8 cellular contexts compared by ENCODE assay signal in the genomic region with DNA sequence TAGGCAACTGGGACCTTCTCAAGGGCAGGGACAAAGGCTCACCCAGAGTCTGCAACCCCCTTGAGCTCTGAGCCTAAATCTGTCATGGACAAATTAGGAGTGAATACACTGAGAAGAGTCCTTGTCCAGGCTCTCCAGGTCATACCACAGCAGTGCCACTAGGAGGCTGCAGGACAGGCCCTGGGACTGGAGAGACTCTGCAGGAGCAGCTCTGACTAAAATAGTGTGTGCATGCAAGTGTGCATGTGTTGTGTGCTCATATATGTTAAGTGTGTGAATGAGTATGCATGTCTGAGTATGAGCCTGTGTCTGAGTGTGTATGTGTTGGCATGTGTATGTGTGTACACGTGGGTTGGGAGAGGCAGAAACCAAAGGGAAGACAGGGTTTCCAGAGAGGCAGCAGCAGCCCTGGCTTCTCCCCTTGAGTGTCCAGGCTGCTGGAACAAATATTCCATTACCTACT. TPM values are rescaled to one million over a fixed set of nuclear protein-coding genes. Genes with fewer than 3 reads are reported as not detected.
DNase-seq lines count a peak whose midpoint lies in the region; ATAC-seq and TF ChIP-seq lines count a peak whose summit lies in the region.

No MANE protein-coding gene starts in this region.

- DNase-seq in DMS 273 (lab: John Stamatoyannopoulos, UW; ENCODE audit: unreplicated experiment) (peak; percentile 63), DMS 273 treated with DMSO at 0.1 percent for 48 hours (lab: John Stamatoyannopoulos, UW) (no peak), MM.1S (peak; percentile 55), body of pancreas (peak in 3 of 4 donors; percentile 31 to 41 (median 32)), right lobe of liver (no peak), aorta (no peak)

- H3K4me2 ChIP-seq in MM.1S (ENCODE audit: low read depth, low read length) = no peak overlapping the region

- TF ChIP-seq POLR2A in body of pancreas (IDR thresholded peaks at IDR 0.05) = no peak
- TF ChIP-seq POLR2A in right lobe of liver (IDR thresholded peaks at IDR 0.05) = no peak

- H3K36me3 ChIP-seq in MM.1S (replicated peaks; ENCODE audit: insufficient read depth, low read length) (no peaks in the 10 kb centered on the region), body of pancreas (replicated peaks in 1 of 2; ENCODE audit: insufficient read depth in 1 of 2, low read depth in 2 of 2) (no peaks in the 10 kb centered on the region), right lobe of liver (peaks cover 0 to 5% (median 1%) of the 10 kb centered on the region in 4 donors), aorta (ENCODE audit: control insufficient read depth in 1 of 2, insufficient read depth in 2 of 2, low read length in 1 of 2) (no peaks in the 10 kb centered on the region)

- H2AFZ ChIP-seq in MM.1S (ENCODE audit: low read length) = no peak overlapping the region

- 17 to 41% methylated on average over 1 of the region's 1 CpG for WGBS in body of pancreas, 2 donors
- WGBS in right lobe of liver (ENCODE audit: insufficient coverage, low coverage, low lambda C conversion rate, missing lambda C conversion rate) = 31% methylated on average over 1 of the region's 1 CpG
- 20 to 36% methylated on average over 1 of the region's 1 CpG for WGBS in aorta, 2 donors

- no peaks in the 10 kb centered on the region for H4K20me1 ChIP-seq in MM.1S (ENCODE audit: insufficient read depth, low read length)

- intact Hi-C loops in body of pancreas (cut with DNase I) (loop anchor here (5.0 kb wide), 1 partner anchor 52 kb away; no protein-coding TSS in a partner anchor), right lobe of liver (cut with DNase I) (loop anchor here (5.0 to 10.0 kb wide), 3 partner anchors 52 to 135 kb away; a partner anchor contains a TSS), aorta (cut with DNase I) (no loop called here)

- H3K9me2 ChIP-seq in MM.1S (replicated peaks; ENCODE audit: insufficient read depth, low read length) = no peaks in the 10 kb centered on the region

- no peak overlapping the region for H3K9ac ChIP-seq in MM.1S (ENCODE audit: low read length)

- H3K9me3 ChIP-seq in MM.1S (replicated peaks; ENCODE audit: insufficient read depth, low read length) (no peaks in the 10 kb centered on the region), body of pancreas (no peaks in the 10 kb centered on the region), right lobe of liver (no peaks in the 10 kb centered on the region), aorta (ENCODE audit: control insufficient read depth, low read length) (no peaks in the 10 kb centered on the region)

- no peak overlapping the region for H3K27ac ChIP-seq in MM.1S (ENCODE audit: low read length)
- H3K27ac ChIP-seq in body of pancreas = no peak overlapping the region
- H3K27ac ChIP-seq in right lobe of liver = no peak overlapping the region
- H3K27ac ChIP-seq in aorta (ENCODE audit: low read depth in 1 of 2, low read length in 2 of 2) = no peak overlapping the region

- H3K27me3 ChIP-seq in MM.1S (replicated peaks; ENCODE audit: insufficient read depth, low read length) (no peaks in the 10 kb centered on the region), body of pancreas (no peaks in the 10 kb centered on the region), right lobe of liver (no peaks in the 10 kb centered on the region), aorta (ENCODE audit: control insufficient read depth in 1 of 2, insufficient read depth in 2 of 2, low read length in 1 of 2) (no peaks in the 10 kb centered on the region)

- ATAC-seq in body of pancreas (peak; percentile 23), right lobe of liver (peak; percentile 60 to 76 (median 72)), aorta (ENCODE audit: low FRiP score) (no peak), HG02870 (IDR thresholded peaks at IDR 0.05; ENCODE audit: unreplicated experiment) (no peak), GM19023 (IDR thresholded peaks at IDR 0.05; ENCODE audit: unreplicated experiment) (no peak)

- no peaks in the 10 kb centered on the region for H3K79me2 ChIP-seq in MM.1S (ENCODE audit: low read length)

- H3K4me1 ChIP-seq in MM.1S (ENCODE audit: low read length) = peaks cover 4% of the 10 kb centered on the region; the same call in 1 of the 2 replicates
- H3K4me1 ChIP-seq in body of pancreas = peaks cover 3% of the 10 kb centered on the region
- H3K4me1 ChIP-seq in right lobe of liver = peaks cover 0 to 21% (median 6%) of the 10 kb centered on the region in 4 donors
- no peaks in the 10 kb centered on the region for H3K4me1 ChIP-seq in aorta (ENCODE audit: control insufficient read depth in 1 of 2, insufficient read depth in 2 of 2, low read length in 2 of 2)

- H3K4me3 ChIP-seq in MM.1S (ENCODE audit: low read length) (no peak overlapping the region), body of pancreas (no peak overlapping the region), right lobe of liver (no peak overlapping the region), aorta (ENCODE audit: low read length in 2 of 2) (no peak overlapping the region)

- TF ChIP-seq CTCF in MM.1S (IDR thresholded peaks at IDR 0.05; ENCODE audit: low read length) = peak; percentile 72
- TF ChIP-seq CTCF in body of pancreas (IDR thresholded peaks at IDR 0.05) = peak in 6 of 7 experiments; percentile 16 to 49 (median 42)
- peak; percentile 53 to 66 (median 62) for TF ChIP-seq CTCF in right lobe of liver (IDR thresholded peaks at IDR 0.05)

- H3F3A ChIP-seq in MM.1S (ENCODE audit: insufficient read depth, low read length) = peaks cover 4% of the 10 kb centered on the region; the same call in 1 of the 2 replicates

RNA-seq across cellular contexts. Expression of a gene that starts 27.1 kb away (rescaled TPM):
- total RNA-seq in body of pancreas (10 to 100 TPM; 14.8 to 20.8 TPM), right lobe of liver (10 to 100 TPM; 26.5 to 70.0 (median 35.4) TPM), aorta (10 to 100 TPM; 24.6 to 24.9 TPM)
- 10 to 100 TPM; 39.0 to 40.3 TPM for polyA plus RNA-seq in aorta

RNA-seq across cellular contexts. Expression of a gene that starts 27.2 kb away (rescaled TPM):
- total RNA-seq in body of pancreas = 10 to 100 TPM in 1 of 2 donors, 1 to 10 TPM in 1; 7.6 to 11.9 TPM
- total RNA-seq in right lobe of liver = 10 to 100 TPM; 30.6 to 41.0 (median 36.8) TPM
- 10 to 100 TPM; 16.0 to 23.5 TPM for total RNA-seq in aorta
- 10 to 100 TPM in 1 of 2 donors, 1 to 10 TPM in 1; 6.1 to 15.0 TPM for polyA plus RNA-seq in aorta

RNA-seq across cellular contexts. Expression of a gene that starts 58.5 kb away (rescaled TPM):
- total RNA-seq in body of pancreas = under 1 TPM in 1 of 2 donors, not detected in 1; 0.66 TPM
- under 1 TPM in 2 of 6 experiments, not detected in 4; 0.22 to 0.31 TPM for total RNA-seq in right lobe of liver
- total RNA-seq in aorta = 1 to 10 TPM in 1 of 2 donors, under 1 TPM in 1; 0.81 to 2.2 TPM
- under 1 TPM in 1 of 2 donors, not detected in 1; 0.46 TPM for polyA plus RNA-seq in aorta

Comparison
In these comparisons a context has a peak if more than half of its experiments do, and no peak if none do; other contexts are left out.
1. DNase-seq: peak in DMS 273 (single experiment), MM.1S (single experiment) and body of pancreas (3 of 4); none in DMS 273 treated with DMSO at 0.1 percent for 48 hours (single experiment), right lobe of liver (0 of 3) and aorta (0 of 2).
2. ATAC-seq: peak in body of pancreas (single experiment) and right lobe of liver (4 of 4); none in aorta (single experiment), HG02870 (single experiment) and GM19023 (single experiment).
3. intact Hi-C loops: an anchor here in body of pancreas (5.0 kb wide) and right lobe of liver (5.0 to 10.0 kb wide); none called in aorta.
4. Peak in every context shown above with its lines, with median percentiles within 50 percentile points of each other: CTCF ChIP-seq.